1 cellular context compared by ENCODE assay signal in genomic region chr1:226908913-226909312, GRCh38.
TF ChIP-seq lines count a peak whose summit lies in the region.

No MANE protein-coding gene starts in this region.

TF ChIP-seq in K562, 482 proteins besides CTCF, POLR2A, EP300 and RAD21:
- TF ChIP-seq, protein P1, sequence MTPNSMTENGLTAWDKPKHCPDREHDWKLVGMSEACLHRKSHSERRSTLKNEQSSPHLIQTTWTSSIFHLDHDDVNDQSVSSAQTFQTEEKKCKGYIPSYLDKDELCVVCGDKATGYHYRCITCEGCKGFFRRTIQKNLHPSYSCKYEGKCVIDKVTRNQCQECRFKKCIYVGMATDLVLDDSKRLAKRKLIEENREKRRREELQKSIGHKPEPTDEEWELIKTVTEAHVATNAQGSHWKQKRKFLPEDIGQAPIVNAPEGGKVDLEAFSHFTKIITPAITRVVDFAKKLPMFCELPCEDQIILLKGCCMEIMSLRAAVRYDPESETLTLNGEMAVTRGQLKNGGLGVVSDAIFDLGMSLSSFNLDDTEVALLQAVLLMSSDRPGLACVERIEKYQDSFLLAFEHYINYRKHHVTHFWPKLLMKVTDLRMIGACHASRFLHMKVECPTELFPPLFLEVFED (CRISPR knock-in tag; conservative IDR thresholded peaks at IDR 0.05) = no peak
- TF ChIP-seq NONO (IDR thresholded peaks at IDR 0.05; ENCODE audit: low read depth in 2 of 2, low read length in 1 of 2) (no peak), NFYB (IDR thresholded peaks at IDR 0.05; ENCODE audit: extremely low read depth, insufficient read length) (peak; percentile 63)
